In genomic region chr16:51159864-51160263, GRCh38 we compare ENCODE assay signal across 18 cellular contexts. TPM values are rescaled to one million over a fixed set of nuclear protein-coding genes. Genes with fewer than 3 reads are reported as not detected.
DNase-seq lines count a peak whose midpoint lies in the region; ATAC-seq and TF ChIP-seq lines count a peak whose summit lies in the region.
"Had no signal": no experiment of that assay in that cellular context is flagged by ENCODE, and none has a peak within 500 bp of the region (broad histone marks: within the 10 kb centered on the region; RNA-seq: fewer than 3 reads in every experiment).

No MANE protein-coding gene starts in this region.

- H3K4me1 ChIP-seq in endodermal cell (ENCODE audit: control insufficient read depth, insufficient read depth, low read length) (peaks cover 17% of the 10 kb centered on the region), thyroid gland (peaks cover 29 to 30% of the 10 kb centered on the region in 2 donors)

- H3K27me3 ChIP-seq in endodermal cell (ENCODE audit: control insufficient read depth, insufficient read depth, low read length, poor library complexity, severe bottlenecking) (peaks cover 20% of the 10 kb centered on the region), thyroid gland (no peaks in the 10 kb centered on the region)

- TF ChIP-seq CTCF in endodermal cell (conservative IDR thresholded peaks at IDR 0.05) (peak; percentile 58), thyroid gland (IDR thresholded peaks at IDR 0.05) (peak in 1 of 6 experiments; percentile 7)

- H3K4me3 ChIP-seq in endodermal cell (ENCODE audit: low read length) = no peak overlapping the region
- no peak overlapping the region for H3K4me3 ChIP-seq in thyroid gland (replicated peaks in 1 of 3)
- H3K4me3 ChIP-seq: HAP-1 had no signal

- no peak overlapping the region for H3K9ac ChIP-seq in endodermal cell (ENCODE audit: extremely low read depth, low read length, poor library complexity, severe bottlenecking)

- H3K4me1 Mint-ChIP-seq in endodermal cell = peaks cover 36% of the 10 kb centered on the region
- H3K4me1 Mint-ChIP-seq in stimulated activated naive B cell treated with anti-CD40 and anti-IgM and Interleukin-4, amounts not matched to agents 10 μg/mL and 1 μg/mL and 100 μg/mL, for 72 hours = peaks cover 0 to 7% of the 10 kb centered on the region in 2 donors

- DNase-seq in DMS 273 (lab: John Stamatoyannopoulos, UW; ENCODE audit: unreplicated experiment) (peak; percentile 14), DMS 273 treated with DMSO at 0.1 percent for 48 hours (lab: John Stamatoyannopoulos, UW) (no peak), M059J (ENCODE audit: low read depth) (peak; percentile 7), endodermal cell (no peak), thyroid gland (no peak), H4 (ENCODE audit: low spot score) (no peak)
- no peak for DNase-seq in stimulated activated naive B cell treated with anti-CD40 and anti-IgM and Interleukin-4, amounts not matched to agents 10 μg/mL and 1 μg/mL and 100 μg/mL, for 72 hours
- DNase-seq: CD4-positive, alpha-beta T cell; DMS53; MV-4-11; NCI-H187 treated with DMSO at 0.1 percent for 48 hours; NCI-H2227 treated with DMSO at 0.1 percent for 48 hours; NCI-H510A treated with DMSO at 0.1 percent for 48 hours; NCI-H774 had no signal

- no peak overlapping the region for H3K27ac Mint-ChIP-seq in endodermal cell
- H3K27ac Mint-ChIP-seq in stimulated activated naive B cell treated with anti-CD40 and anti-IgM and Interleukin-4, amounts not matched to agents 10 μg/mL and 1 μg/mL and 100 μg/mL, for 72 hours = no peak overlapping the region
- H3K27ac Mint-ChIP-seq: CD4-positive, alpha-beta T cell had no signal

- H3K27ac ChIP-seq in endodermal cell (ENCODE audit: low read depth, low read length) = no peak overlapping the region
- H3K27ac ChIP-seq in thyroid gland = peak overlapping the region; percentile 1 to 99 (median 99)
- H3K27ac ChIP-seq: 22Rv1 had no signal

- intact Hi-C loops in thyroid gland (cut with DNase I) = no loop called here

- no peak for ATAC-seq in stimulated activated naive B cell treated with anti-CD40 and anti-IgM and Interleukin-4, amounts not matched to agents 10 μg/mL and 1 μg/mL and 100 μg/mL, for 72 hours (replicated peaks)
- no peak for ATAC-seq in HG02610 (IDR thresholded peaks at IDR 0.05; ENCODE audit: unreplicated experiment)

- H3K36me3 ChIP-seq in endodermal cell (ENCODE audit: control insufficient read depth, insufficient read depth, low read length) (no peaks in the 10 kb centered on the region), thyroid gland (no peaks in the 10 kb centered on the region)
- H3K36me3 ChIP-seq: HAP-1 had no signal

- no peak for TF ChIP-seq POLR2A in thyroid gland (IDR thresholded peaks at IDR 0.05)

- H3K4me3 Mint-ChIP-seq in endodermal cell = no peak overlapping the region
- H3K4me3 Mint-ChIP-seq in stimulated activated naive B cell treated with anti-CD40 and anti-IgM and Interleukin-4, amounts not matched to agents 10 μg/mL and 1 μg/mL and 100 μg/mL, for 72 hours = no peak overlapping the region
- H3K4me3 Mint-ChIP-seq: CD4-positive, alpha-beta T cell had no signal

- WGBS in endodermal cell (ENCODE audit: insufficient coverage in 1 of 2, insufficient read length in 1 of 2), 2 experiments = 79 to 90% methylated on average over 1 to 6 of the region's 6 CpGs
- 74 to 80% methylated on average over 6 of the region's 6 CpGs for WGBS in thyroid gland, 2 donors

- H3K36me3 Mint-ChIP-seq in endodermal cell (ENCODE audit: low read depth) = peaks cover 1% of the 10 kb centered on the region
- no peaks in the 10 kb centered on the region for H3K36me3 Mint-ChIP-seq in stimulated activated naive B cell treated with anti-CD40 and anti-IgM and Interleukin-4, amounts not matched to agents 10 μg/mL and 1 μg/mL and 100 μg/mL, for 72 hours

- H3K9me3 ChIP-seq in endodermal cell (ENCODE audit: control insufficient read depth, low read length) (peaks cover 6% of the 10 kb centered on the region), thyroid gland (no peaks in the 10 kb centered on the region)
- H3K9me3 ChIP-seq: HAP-1 had no signal

- peaks cover 2% of the 10 kb centered on the region for H3K9me3 Mint-ChIP-seq in endodermal cell
- no peaks in the 10 kb centered on the region for H3K9me3 Mint-ChIP-seq in stimulated activated naive B cell treated with anti-CD40 and anti-IgM and Interleukin-4, amounts not matched to agents 10 μg/mL and 1 μg/mL and 100 μg/mL, for 72 hours
- H3K9me3 Mint-ChIP-seq: CD4-positive, alpha-beta T cell had no signal

- H3K27me3 Mint-ChIP-seq in endodermal cell (ENCODE audit: insufficient read depth) = peaks cover 50% of the 10 kb centered on the region
- peaks cover 50 to 51% of the 10 kb centered on the region in 2 donors for H3K27me3 Mint-ChIP-seq in stimulated activated naive B cell treated with anti-CD40 and anti-IgM and Interleukin-4, amounts not matched to agents 10 μg/mL and 1 μg/mL and 100 μg/mL, for 72 hours

RNA-seq across cellular contexts. Expression of gene SALL1, which starts 8.8 kb away (rescaled TPM):
- total RNA-seq in M059J (2014; rRNA removed; shearing (Covaris generic)) = 9.5 and 12.1 TPM in 2 replicates
- total RNA-seq in endodermal cell (100 to 1,000 TPM; 122 to 172 TPM), thyroid gland (10 to 100 TPM; 23.0 to 57.0 (median 44.0) TPM)
- polyA plus RNA-seq in endodermal cell (2013, experiment 1 of 2) = 49.8 TPM
- polyA plus RNA-seq in endodermal cell (2013, experiment 2 of 2) = 45.5 TPM
- total RNA-seq in H4 (2014; rRNA removed; shearing (Covaris generic)) = 6.4 and 9.9 TPM in 2 replicates
- total RNA-seq: CD4-positive, alpha-beta T cell; LHCN-M2 had no signal

Comparison
In these comparisons a context has a peak if more than half of its experiments do, and no peak if none do; other contexts are left out.
1. DNase-seq: peak in DMS 273 (single experiment) and M059J (single experiment); none in DMS 273 treated with DMSO at 0.1 percent for 48 hours (single experiment), endodermal cell (single experiment), thyroid gland (0 of 2), H4 (single experiment) and stimulated activated naive B cell treated with anti-CD40 and anti-IgM and Interleukin-4, amounts not matched to agents 10 μg/mL and 1 μg/mL and 100 μg/mL, for 72 hours (single experiment).